In the genomic region with DNA sequence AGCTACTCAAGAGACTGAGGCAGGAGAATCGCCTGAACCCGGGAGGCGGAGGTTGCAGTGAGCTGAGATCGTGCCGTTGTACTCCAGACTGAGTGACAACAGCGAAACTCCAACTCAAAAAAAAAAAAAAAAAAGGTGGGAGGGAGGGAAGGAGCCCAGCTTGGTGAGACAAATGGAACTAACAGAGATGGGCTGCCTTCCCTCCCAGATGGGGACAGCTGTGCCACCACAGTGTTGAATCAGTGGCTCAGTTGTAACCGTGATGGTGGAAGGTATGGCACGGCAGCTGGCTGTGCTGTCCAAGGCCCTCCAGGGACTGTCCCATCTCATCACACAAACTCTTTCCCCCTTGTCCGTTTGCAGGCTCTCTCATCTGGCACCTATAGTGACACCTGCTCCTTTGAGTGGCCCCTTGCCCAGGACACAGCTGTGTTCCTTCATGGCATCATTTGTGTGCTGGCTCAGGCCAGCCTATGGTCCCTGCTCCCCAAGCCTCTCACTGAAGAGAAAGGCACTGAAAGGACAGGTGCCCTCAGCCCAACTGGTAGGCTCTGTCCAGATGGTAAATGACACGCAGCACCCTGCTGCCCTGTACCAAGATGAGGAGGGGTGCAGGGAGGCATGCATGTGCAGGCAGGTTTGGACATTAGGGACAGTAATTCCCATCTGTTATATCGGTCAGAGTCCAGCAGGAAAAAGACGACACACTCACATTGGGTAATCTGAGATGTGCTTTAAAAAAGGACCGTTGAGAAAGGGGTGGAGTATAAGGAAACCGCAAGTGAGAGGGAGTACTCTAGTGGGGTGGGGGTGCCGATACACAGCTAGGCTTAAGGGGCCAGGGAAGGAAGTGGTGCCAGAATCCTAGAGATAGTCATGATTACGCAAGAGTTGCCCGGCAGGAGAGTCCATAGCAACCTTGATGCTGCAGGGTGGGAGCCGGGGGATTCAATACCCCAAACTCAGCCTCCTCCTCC, we compare ENCODE assay signal across 1 cellular context.
TF ChIP-seq lines count a peak whose summit lies in the region.

No MANE protein-coding gene starts in this region.

TF ChIP-seq in K562, 482 proteins besides CTCF, POLR2A, EP300 and RAD21 (continued from another document and continues in another):
- TF ChIP-seq, protein P1, sequence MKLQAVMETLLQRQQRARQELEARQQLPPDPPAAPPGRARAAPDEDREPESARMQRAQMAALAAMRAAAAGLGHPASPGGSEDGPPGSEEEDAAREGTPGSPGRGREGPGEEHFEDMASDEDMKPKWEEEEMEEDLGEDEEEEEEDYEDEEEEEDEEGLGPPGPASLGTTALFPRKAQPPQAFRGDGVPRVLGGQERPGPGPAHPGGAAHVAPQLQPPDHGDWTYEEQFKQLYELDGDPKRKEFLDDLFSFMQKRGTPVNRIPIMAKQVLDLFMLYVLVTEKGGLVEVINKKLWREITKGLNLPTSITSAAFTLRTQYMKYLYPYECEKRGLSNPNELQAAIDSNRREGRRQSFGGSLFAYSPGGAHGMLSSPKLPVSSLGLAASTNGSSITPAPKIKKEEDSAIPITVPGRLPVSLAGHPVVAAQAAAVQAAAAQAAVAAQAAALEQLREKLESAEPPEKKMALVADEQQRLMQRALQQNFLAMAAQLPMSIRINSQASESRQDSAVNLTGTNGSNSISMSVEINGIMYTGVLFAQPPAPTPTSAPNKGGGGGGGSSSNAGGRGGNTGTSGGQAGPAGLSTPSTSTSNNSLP (IDR thresholded peaks at IDR 0.05; ENCODE audit: borderline replicate concordance, low read depth, low read length) = peak; percentile 37; the same call in 1 of the 2 replicates
- peak; percentile 73; the same call in 1 of the 2 replicates for TF ChIP-seq SP1 (CRISPR knock-in tag; IDR thresholded peaks at IDR 0.05)
- peak; percentile 57 for TF ChIP-seq SUPT5H (IDR thresholded peaks at IDR 0.05)
- peak; percentile 37 for TF ChIP-seq HDAC3 (IDR thresholded peaks at IDR 0.05; ENCODE audit: borderline replicate concordance, partially characterized antibody)
- TF ChIP-seq, protein P2, sequence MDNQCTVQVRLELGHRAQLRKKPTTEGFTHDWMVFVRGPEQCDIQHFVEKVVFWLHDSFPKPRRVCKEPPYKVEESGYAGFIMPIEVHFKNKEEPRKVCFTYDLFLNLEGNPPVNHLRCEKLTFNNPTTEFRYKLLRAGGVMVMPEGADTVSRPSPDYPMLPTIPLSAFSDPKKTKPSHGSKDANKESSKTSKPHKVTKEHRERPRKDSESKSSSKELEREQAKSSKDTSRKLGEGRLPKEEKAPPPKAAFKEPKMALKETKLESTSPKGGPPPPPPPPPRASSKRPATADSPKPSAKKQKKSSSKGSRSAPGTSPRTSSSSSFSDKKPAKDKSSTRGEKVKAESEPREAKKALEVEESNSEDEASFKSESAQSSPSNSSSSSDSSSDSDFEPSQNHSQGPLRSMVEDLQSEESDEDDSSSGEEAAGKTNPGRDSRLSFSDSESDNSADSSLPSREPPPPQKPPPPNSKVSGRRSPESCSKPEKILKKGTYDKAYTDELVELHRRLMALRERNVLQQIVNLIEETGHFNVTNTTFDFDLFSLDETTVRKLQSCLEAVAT (IDR thresholded peaks at IDR 0.05) = peak in 1 of 2 experiments; percentile 95; a peak in 2 of 4 replicates
- TF ChIP-seq FOXM1 (IDR thresholded peaks at IDR 0.05; ENCODE audit: low read depth) = peak; percentile 94
- TF ChIP-seq FOXM1 (CRISPR knock-in tag; IDR thresholded peaks at IDR 0.05; ENCODE audit: low read depth) = peak; percentile 91; the same call in 1 of the 2 replicates
- TF ChIP-seq, protein P3, sequence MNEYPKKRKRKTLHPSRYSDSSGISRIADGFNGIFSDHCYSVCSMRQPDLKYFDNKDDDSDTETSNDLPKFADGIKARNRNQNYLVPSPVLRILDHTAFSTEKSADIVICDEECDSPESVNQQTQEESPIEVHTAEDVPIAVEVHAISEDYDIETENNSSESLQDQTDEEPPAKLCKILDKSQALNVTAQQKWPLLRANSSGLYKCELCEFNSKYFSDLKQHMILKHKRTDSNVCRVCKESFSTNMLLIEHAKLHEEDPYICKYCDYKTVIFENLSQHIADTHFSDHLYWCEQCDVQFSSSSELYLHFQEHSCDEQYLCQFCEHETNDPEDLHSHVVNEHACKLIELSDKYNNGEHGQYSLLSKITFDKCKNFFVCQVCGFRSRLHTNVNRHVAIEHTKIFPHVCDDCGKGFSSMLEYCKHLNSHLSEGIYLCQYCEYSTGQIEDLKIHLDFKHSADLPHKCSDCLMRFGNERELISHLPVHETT (CRISPR knock-in tag; conservative IDR thresholded peaks at IDR 0.05 in 1 of 2, IDR thresholded peaks at IDR 0.05 in 1 of 2) = peak in 1 of 2 experiments; percentile 52; a peak in 1 of 4 replicates
- peak; percentile 64 for TF ChIP-seq ELF1 (tag; IDR thresholded peaks at IDR 0.05)
- 0 out of 2 replicates have a peak, but pooled peaks have one; percentile 19 for TF ChIP-seq ELF2 (CRISPR knock-in tag; IDR thresholded peaks at IDR 0.05)
- TF ChIP-seq MYC (IDR thresholded peaks at IDR 0.05; ENCODE audit: low read depth, low read length) = peak; percentile 56; the same call in 1 of the 2 replicates
- TF ChIP-seq MYC (CRISPR knock-in tag; IDR thresholded peaks at IDR 0.05; ENCODE audit: borderline replicate concordance, low read depth) = 0 out of 2 replicates have a peak, but pooled peaks have one; percentile 49
- peak; percentile 90 for TF ChIP-seq DPF2 (IDR thresholded peaks at IDR 0.05)
- TF ChIP-seq ZNF174 (CRISPR knock-in tag; IDR thresholded peaks at IDR 0.05) = no peak
- TF ChIP-seq ZC3H8 (IDR thresholded peaks at IDR 0.05) = no peak
- peak; percentile 45 for TF ChIP-seq TAF9B (IDR thresholded peaks at IDR 0.05; ENCODE audit: partially characterized antibody)
- TF ChIP-seq CEBPG (CRISPR knock-in tag; IDR thresholded peaks at IDR 0.05) = peak; percentile 96
- peak; percentile 99 to 100 for TF ChIP-seq CEBPG (tag; conservative IDR thresholded peaks at IDR 0.05 in 1 of 2, IDR thresholded peaks at IDR 0.05 in 1 of 2)
- peak; percentile 93 for TF ChIP-seq SPI1 (IDR thresholded peaks at IDR 0.05; ENCODE audit: borderline replicate concordance, low read depth, low read length)
- peak; percentile 62; the same call in 1 of the 2 replicates for TF ChIP-seq ZNF695 (CRISPR knock-in tag; IDR thresholded peaks at IDR 0.05)
- TF ChIP-seq SREBF2 (CRISPR knock-in tag; IDR thresholded peaks at IDR 0.05) = no peak
- TF ChIP-seq, protein P4, sequence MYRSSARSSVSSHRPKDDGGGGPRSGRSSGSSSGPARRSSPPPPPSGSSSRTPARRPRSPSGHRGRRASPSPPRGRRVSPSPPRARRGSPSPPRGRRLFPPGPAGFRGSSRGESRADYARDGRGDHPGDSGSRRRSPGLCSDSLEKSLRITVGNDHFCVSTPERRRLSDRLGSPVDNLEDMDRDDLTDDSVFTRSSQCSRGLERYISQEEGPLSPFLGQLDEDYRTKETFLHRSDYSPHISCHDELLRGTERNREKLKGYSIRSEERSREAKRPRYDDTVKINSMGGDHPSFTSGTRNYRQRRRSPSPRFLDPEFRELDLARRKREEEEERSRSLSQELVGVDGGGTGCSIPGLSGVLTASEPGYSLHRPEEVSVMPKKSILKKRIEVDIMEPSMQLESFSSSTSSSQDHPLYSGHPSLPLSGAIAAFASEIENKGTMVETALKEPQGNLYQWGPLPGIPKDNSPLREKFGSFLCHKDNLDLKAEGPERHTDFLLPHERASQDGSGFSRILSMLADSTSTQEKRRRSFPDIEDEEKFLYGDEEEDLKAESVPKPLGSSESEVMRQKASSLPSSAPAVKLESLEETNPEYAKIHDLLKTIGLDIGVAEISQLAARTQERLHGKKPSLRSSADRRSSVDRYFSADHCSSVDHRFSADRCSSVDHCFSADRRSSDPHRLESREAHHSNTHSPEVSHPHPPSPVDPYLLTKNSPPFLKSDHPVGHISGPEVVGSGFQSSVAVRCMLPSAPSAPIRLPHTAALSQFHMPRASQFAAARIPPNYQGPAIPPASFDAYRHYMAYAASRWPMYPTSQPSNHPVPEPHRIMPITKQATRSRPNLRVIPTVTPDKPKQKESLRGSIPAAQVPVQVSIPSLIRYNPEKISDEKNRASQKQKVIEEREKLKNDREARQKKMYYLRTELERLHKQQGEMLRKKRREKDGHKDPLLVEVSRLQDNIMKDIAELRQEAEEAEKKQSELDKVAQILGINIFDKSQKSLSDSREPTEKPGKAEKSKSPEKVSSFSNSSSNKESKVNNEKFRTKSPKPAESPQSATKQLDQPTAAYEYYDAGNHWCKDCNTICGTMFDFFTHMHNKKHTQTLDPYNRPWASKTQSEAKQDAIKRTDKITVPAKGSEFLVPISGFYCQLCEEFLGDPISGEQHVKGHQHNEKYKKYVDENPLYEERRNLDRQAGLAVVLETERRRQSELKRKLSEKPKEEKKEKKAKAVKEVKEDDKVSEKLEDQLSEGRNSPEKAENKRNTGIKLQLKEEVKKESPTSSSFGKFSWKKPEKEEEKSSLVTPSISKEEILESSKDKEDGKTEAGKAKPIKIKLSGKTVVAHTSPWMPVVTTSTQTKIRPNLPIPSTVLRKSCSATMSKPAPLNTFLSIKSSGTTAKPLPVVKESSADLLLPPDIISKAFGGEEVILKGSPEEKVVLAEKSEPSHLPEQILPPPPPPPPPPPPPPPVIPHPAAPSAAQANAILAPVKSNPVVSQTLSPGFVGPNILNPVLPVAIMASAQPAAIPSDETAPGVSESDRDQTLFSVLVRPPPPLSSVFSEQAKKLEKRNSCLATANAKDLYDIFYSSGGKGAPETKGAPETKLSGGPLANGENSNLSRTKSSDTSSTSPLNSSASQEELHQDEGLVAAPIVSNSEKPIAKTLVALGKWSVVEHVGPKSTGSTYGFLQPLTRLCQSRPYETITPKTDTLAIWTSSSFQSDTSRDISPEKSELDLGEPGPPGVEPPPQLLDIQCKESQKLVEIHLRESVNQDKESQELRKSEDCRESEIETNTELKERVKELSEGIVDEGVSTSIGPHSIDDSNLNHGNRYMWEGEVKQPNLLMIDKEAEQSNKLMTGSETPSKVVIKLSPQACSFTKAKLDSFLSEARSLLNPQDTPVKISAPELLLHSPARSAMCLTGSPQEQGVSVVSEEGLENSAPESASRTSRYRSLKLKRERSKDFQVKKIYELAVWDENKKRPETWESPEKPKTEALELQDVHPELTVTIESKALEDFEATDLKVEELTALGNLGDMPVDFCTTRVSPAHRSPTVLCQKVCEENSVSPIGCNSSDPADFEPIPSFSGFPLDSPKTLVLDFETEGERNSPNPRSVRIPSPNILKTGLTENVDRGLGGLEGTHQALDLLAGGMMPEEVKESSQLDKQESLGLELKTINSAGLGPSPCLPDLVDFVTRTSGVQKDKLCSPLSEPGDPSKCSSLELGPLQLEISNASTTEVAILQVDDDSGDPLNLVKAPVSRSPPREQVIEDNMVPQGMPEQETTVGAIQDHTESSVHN (IDR thresholded peaks at IDR 0.05; ENCODE audit: borderline replicate concordance in 1 of 2, low read depth in 1 of 2) = peak in 1 of 2 experiments; percentile 67; a peak in 1 of 4 replicates
- TF ChIP-seq BRCA1 (IDR thresholded peaks at IDR 0.05) = no peak
- TF ChIP-seq BRCA1 (CRISPR knock-in tag; IDR thresholded peaks at IDR 0.05) = no peak
- TF ChIP-seq ZNF589 (CRISPR knock-in tag; IDR thresholded peaks at IDR 0.05; ENCODE audit: low read depth) = peak; percentile 38; the same call in 1 of the 2 replicates
- TF ChIP-seq ZNF165 (CRISPR knock-in tag; IDR thresholded peaks at IDR 0.05; ENCODE audit: borderline replicate concordance) = peak; percentile 51; the same call in 1 of the 2 replicates
- TF ChIP-seq KLF6 (CRISPR knock-in tag; IDR thresholded peaks at IDR 0.05; ENCODE audit: borderline replicate concordance) = 0 out of 2 replicates have a peak, but pooled peaks have one; percentile 18
- TF ChIP-seq LCOR (CRISPR knock-in tag; IDR thresholded peaks at IDR 0.05) = peak; percentile 26; the same call in 1 of the 2 replicates
- TF ChIP-seq ZFX (CRISPR knock-in tag; IDR thresholded peaks at IDR 0.05) = 0 out of 2 replicates have a peak, but pooled peaks have one; percentile 18
- TF ChIP-seq HDAC1 (IDR thresholded peaks at IDR 0.05) = peak in 1 of 2 experiments; percentile 71; a peak in 2 of 4 replicates
- TF ChIP-seq NCOA1 (IDR thresholded peaks at IDR 0.05; ENCODE audit: low read depth) = peak; percentile 80
